9 cellular contexts compared by ENCODE assay signal in genomic region chr1:1910033-1910465, GRCh38. TPM values are rescaled to one million over a fixed set of nuclear protein-coding genes. Genes with fewer than 3 reads are reported as not detected.
DNase-seq lines count a peak whose midpoint lies in the region; ATAC-seq lines count a peak whose summit lies in the region.
"Had no signal": no experiment of that assay in that cellular context is flagged by ENCODE, and none has a peak within 500 bp of the region (broad histone marks: within the 10 kb centered on the region; RNA-seq: fewer than 3 reads in every experiment).

No MANE protein-coding gene starts in this region.

- H3K27me3 ChIP-seq in iPS-20b (ENCODE audit: insufficient read depth, low read length) (peaks cover 3% of the 10 kb centered on the region; the same call in 1 of the 2 replicates), subcutaneous abdominal adipose tissue (ENCODE audit: control insufficient read depth in 5 of 5, insufficient read depth in 4 of 5, low read length in 5 of 5) (peaks cover 0 to 6% (median 0%) of the 10 kb centered on the region in 5 donors)

- no peaks in the 10 kb centered on the region for H3K9me3 ChIP-seq in iPS-20b (ENCODE audit: insufficient read depth, low read depth, low read length)
- H3K9me3 ChIP-seq in subcutaneous abdominal adipose tissue (ENCODE audit: control insufficient read depth in 5 of 5, low read length in 5 of 5), result no peaks in the 10 kb centered on the region

- H3K27ac Mint-ChIP-seq in activated CD4-positive, alpha-beta T cell treated with anti-CD3 and anti-CD28 coated beads, Interleukin-2, amount 10 ng/mL, durations not matched to agents 24 days and 14 days, result peak overlapping the region; percentile 88
- peak overlapping the region; percentile 67 for H3K27ac Mint-ChIP-seq in activated naive CD8-positive, alpha-beta T cell

- peaks cover 12% of the 10 kb centered on the region for H3K4me1 Mint-ChIP-seq in activated CD4-positive, alpha-beta T cell treated with anti-CD3 and anti-CD28 coated beads, Interleukin-2, amount 10 ng/mL, durations not matched to agents 24 days and 14 days
- H3K4me1 Mint-ChIP-seq in activated naive CD8-positive, alpha-beta T cell (ENCODE audit: low read depth), result peaks cover 14% of the 10 kb centered on the region

- H3K36me3 ChIP-seq in iPS-20b (ENCODE audit: insufficient read depth, low read depth, low read length), result no peaks in the 10 kb centered on the region
- H3K36me3 ChIP-seq in subcutaneous abdominal adipose tissue (ENCODE audit: control insufficient read depth in 5 of 5, insufficient read depth in 5 of 5, low read length in 5 of 5), result no peaks in the 10 kb centered on the region

- H3K27ac ChIP-seq in iPS-20b (ENCODE audit: low read length), result no peak overlapping the region
- no peak overlapping the region for H3K27ac ChIP-seq in subcutaneous abdominal adipose tissue (ENCODE audit: low read depth, low read length)

- H3K4me3 ChIP-seq in iPS-20b (ENCODE audit: low read length) (peak overlapping the region; percentile 64; the same call in 1 of the 2 replicates), subcutaneous abdominal adipose tissue (ENCODE audit: low read depth in 1 of 5, low read length in 5 of 5) (peak overlapping the region in 3 of 5 donors; percentile 57 to 69 (median 67))

- no peak for DNase-seq in activated CD4-positive, alpha-beta T cell treated with anti-CD3 and anti-CD28 coated beads, Interleukin-2, amount 10 ng/mL, durations not matched to agents 24 days and 14 days
- DNase-seq in activated CD4-positive, alpha-beta T cell treated with anti-CD3 and anti-CD28 coated beads for 48 hours, result no peak
- no peak for DNase-seq in left colon
- DNase-seq in NCI-H345 (lab: John Stamatoyannopoulos, UW), result no peak
- DNase-seq in stimulated activated CD4-positive, alpha-beta T cell treated with anti-CD3 and anti-CD28 coated beads, Interleukin-15, amount 100 ng/mL, for 24 hours, result no peak
- DNase-seq: NCI-H748 treated with DMSO at 0.1 percent for 48 hours had no signal

- H3K36me3 Mint-ChIP-seq in activated CD4-positive, alpha-beta T cell treated with anti-CD3 and anti-CD28 coated beads, Interleukin-2, amount 10 ng/mL, durations not matched to agents 24 days and 14 days (ENCODE audit: low read depth), result no peaks in the 10 kb centered on the region
- H3K36me3 Mint-ChIP-seq in activated naive CD8-positive, alpha-beta T cell, result no peaks in the 10 kb centered on the region

- ATAC-seq in left colon, result no peak

- H3K27me3 Mint-ChIP-seq in activated CD4-positive, alpha-beta T cell treated with anti-CD3 and anti-CD28 coated beads, Interleukin-2, amount 10 ng/mL, durations not matched to agents 24 days and 14 days, result peaks cover 4% of the 10 kb centered on the region
- H3K27me3 Mint-ChIP-seq in activated naive CD8-positive, alpha-beta T cell, result no peaks in the 10 kb centered on the region

- intact Hi-C loops in activated CD4-positive, alpha-beta T cell treated with anti-CD3 and anti-CD28 coated beads, Interleukin-2, amount 10 ng/mL, durations not matched to agents 24 days and 14 days (cut with micrococcal nuclease), result no loop called here
- intact Hi-C loops in left colon (cut with DNase I, micrococcal nuclease), result no loop called here

- H3K4me1 ChIP-seq in iPS-20b (ENCODE audit: insufficient read depth, low read length), result peaks cover 3% of the 10 kb centered on the region; the same call in 1 of the 2 replicates
- peaks cover 0 to 31% (median 23%) of the 10 kb centered on the region in 5 donors for H3K4me1 ChIP-seq in subcutaneous abdominal adipose tissue (ENCODE audit: control insufficient read depth in 5 of 5, insufficient read depth in 5 of 5, low read length in 5 of 5)

- H3K9ac ChIP-seq in iPS-20b (ENCODE audit: low read depth, low read length) (peak overlapping the region; percentile 72; the same call in 1 of the 2 replicates), subcutaneous abdominal adipose tissue (ENCODE audit: low read length in 5 of 5) (peak overlapping the region in 2 of 5 donors; percentile 20 to 43)

- H3K4me3 Mint-ChIP-seq in activated CD4-positive, alpha-beta T cell treated with anti-CD3 and anti-CD28 coated beads, Interleukin-2, amount 10 ng/mL, durations not matched to agents 24 days and 14 days, result peak overlapping the region; percentile 85
- H3K4me3 Mint-ChIP-seq in activated naive CD8-positive, alpha-beta T cell, result peak overlapping the region; percentile 67

- H3K9me3 Mint-ChIP-seq in activated CD4-positive, alpha-beta T cell treated with anti-CD3 and anti-CD28 coated beads, Interleukin-2, amount 10 ng/mL, durations not matched to agents 24 days and 14 days, result no peaks in the 10 kb centered on the region
- H3K9me3 Mint-ChIP-seq in activated naive CD8-positive, alpha-beta T cell (ENCODE audit: low read depth), result no peaks in the 10 kb centered on the region

RNA-seq across cellular contexts. Expression of gene CALML6, which starts 5.0 kb away (rescaled TPM):
- 0.59 TPM in 1 of 2 replicates, not detected in the other for total RNA-seq in activated CD4-positive, alpha-beta T cell treated with anti-CD3 and anti-CD28 coated beads, Interleukin-2, amount 10 ng/mL, durations not matched to agents 24 days and 14 days
- under 1 TPM; 0.34 to 0.50 TPM for total RNA-seq in left colon

RNA-seq across cellular contexts. Expression of gene TMEM52, which starts 9.0 kb away (rescaled TPM):
- 1.1 and 3.1 TPM in 2 replicates for total RNA-seq in activated CD4-positive, alpha-beta T cell treated with anti-CD3 and anti-CD28 coated beads, Interleukin-2, amount 10 ng/mL, durations not matched to agents 24 days and 14 days
- 1 to 10 TPM; 4.1 to 4.3 TPM for total RNA-seq in left colon

RNA-seq across cellular contexts. Expression of gene GNB1, which starts 19.2 kb away (rescaled TPM):
- 403 and 422 TPM in 2 replicates for total RNA-seq in activated CD4-positive, alpha-beta T cell treated with anti-CD3 and anti-CD28 coated beads, Interleukin-2, amount 10 ng/mL, durations not matched to agents 24 days and 14 days
- 100 to 1,000 TPM; 308 to 326 TPM for total RNA-seq in left colon
